8 cellular contexts compared by ENCODE assay signal in the genomic region with DNA sequence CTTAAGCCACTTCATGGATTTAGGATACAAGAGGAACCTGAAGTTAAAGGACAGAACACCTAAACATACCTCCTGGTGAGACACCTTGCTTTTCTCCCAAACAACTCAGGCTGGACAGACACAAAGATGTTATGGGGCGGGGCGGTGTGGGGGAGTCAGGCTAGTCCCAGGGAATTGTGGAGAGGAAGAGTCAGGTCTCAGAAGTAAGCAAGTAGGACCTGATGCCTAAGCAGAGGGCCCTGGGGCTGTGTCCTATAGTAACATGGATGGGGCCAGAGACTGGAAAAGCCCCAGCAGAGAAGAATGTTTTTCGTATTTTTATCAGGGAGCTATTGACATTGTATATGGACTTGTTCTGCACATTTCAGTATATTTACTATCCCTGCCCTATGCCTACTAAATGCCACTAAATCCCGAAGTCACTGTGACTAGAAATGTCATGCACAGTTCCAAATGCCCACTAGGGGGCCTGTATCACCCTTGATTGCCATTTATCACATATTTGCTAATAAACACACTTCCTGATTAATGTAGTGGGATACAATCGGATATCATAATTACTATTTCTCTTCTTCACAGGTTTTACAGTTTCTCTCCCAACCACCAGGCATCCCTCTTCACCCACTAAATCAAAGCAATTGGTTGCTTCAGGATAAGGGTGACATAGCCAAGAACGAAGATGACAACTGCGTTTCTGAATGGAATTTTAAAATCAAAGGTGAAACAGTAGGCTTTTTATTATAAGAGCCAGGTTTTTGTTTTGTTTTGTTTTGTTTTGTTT. TPM values are rescaled to one million over a fixed set of nuclear protein-coding genes. Genes with fewer than 3 reads are reported as not detected.
DNase-seq lines count a peak whose midpoint lies in the region; ATAC-seq and TF ChIP-seq lines count a peak whose summit lies in the region.

No MANE protein-coding gene starts in this region.

- H3K27me3 ChIP-seq in GM06990 (replicated peaks; ENCODE audit: control insufficient read depth, insufficient read depth, low read length), result no peaks in the 10 kb centered on the region
- no peaks in the 10 kb centered on the region for H3K27me3 ChIP-seq in Loucy (ENCODE audit: insufficient read depth, low read length, poor library complexity, severe bottlenecking)
- H3K27me3 ChIP-seq in muscle layer of duodenum (ENCODE audit: low read depth, low read length), result no peaks in the 10 kb centered on the region

- DNase-seq in GM06990 (ENCODE audit: extremely low read depth, insufficient read length) (peak; percentile 34), endothelial cell (ENCODE audit: low spot score) (peak; percentile 35), type B pancreatic cell (ENCODE audit: extremely low spot score, unreplicated experiment) (no peak)
- peak; percentile 59 for DNase-seq in activated CD4-positive, alpha-beta T cell treated with anti-CD3 and anti-CD28 coated beads, Interleukin-2, amount 10 ng/mL, durations not matched to agents 7 days and 5 days

- H4K20me1 ChIP-seq in Loucy (ENCODE audit: insufficient read depth, low read length, poor library complexity, severe bottlenecking), result no peaks in the 10 kb centered on the region

- no peak overlapping the region for H3K27ac ChIP-seq in muscle layer of duodenum (ENCODE audit: low read length)

- H2AFZ ChIP-seq in Loucy (ENCODE audit: low read length), result 0 out of 2 replicates have a peak overlapping the region, but pooled peaks have one; percentile 47

- POLR2A ChIA-PET in activated CD4-positive, alpha-beta T cell treated with anti-CD3 and anti-CD28 coated beads, Interleukin-2, amount 10 ng/mL, durations not matched to agents 7 days and 5 days (lab: Charles Lee), result no interaction called here

- H3F3A ChIP-seq in Loucy (ENCODE audit: low read depth), result no peaks in the 10 kb centered on the region

- no peaks in the 10 kb centered on the region for H3K9me2 ChIP-seq in Loucy (replicated peaks; ENCODE audit: low read depth, low read length)

- no peak overlapping the region for H3K4me3 Mint-ChIP-seq in activated CD4-positive, alpha-beta T cell treated with anti-CD3 and anti-CD28 coated beads, Interleukin-2, amount 10 ng/mL, durations not matched to agents 7 days and 5 days
- H3K4me3 Mint-ChIP-seq in endothelial cell (ENCODE audit: unreplicated experiment) (no peak overlapping the region), type B pancreatic cell (no peak overlapping the region)

- H3K9ac ChIP-seq in Loucy (ENCODE audit: low read depth, low read length, poor library complexity, severe bottlenecking), result no peak overlapping the region

- H3K4me1 Mint-ChIP-seq in activated CD4-positive, alpha-beta T cell treated with anti-CD3 and anti-CD28 coated beads, Interleukin-2, amount 10 ng/mL, durations not matched to agents 7 days and 5 days, result peaks cover 7% of the 10 kb centered on the region
- no peaks in the 10 kb centered on the region for H3K4me1 Mint-ChIP-seq in endothelial cell (ENCODE audit: unreplicated experiment)
- peaks cover under 1% of the 10 kb centered on the region for H3K4me1 Mint-ChIP-seq in type B pancreatic cell (ENCODE audit: unreplicated experiment)

- H3K27me3 Mint-ChIP-seq in activated CD4-positive, alpha-beta T cell treated with anti-CD3 and anti-CD28 coated beads, Interleukin-2, amount 10 ng/mL, durations not matched to agents 7 days and 5 days, result peaks cover 2% of the 10 kb centered on the region
- H3K27me3 Mint-ChIP-seq in endothelial cell (ENCODE audit: unreplicated experiment) (no peaks in the 10 kb centered on the region), type B pancreatic cell (no peaks in the 10 kb centered on the region)

- H3K4me2 ChIP-seq in Loucy (ENCODE audit: low read depth, low read length, poor library complexity, severe bottlenecking), result no peak overlapping the region

- no peaks in the 10 kb centered on the region for H3K4me1 ChIP-seq in Loucy (ENCODE audit: insufficient read depth, low read length, poor library complexity, severe bottlenecking)
- no peaks in the 10 kb centered on the region for H3K4me1 ChIP-seq in muscle layer of duodenum (ENCODE audit: control insufficient read depth in 1 of 2, insufficient read depth in 2 of 2, low read length in 2 of 2)

- H3K27ac Mint-ChIP-seq in activated CD4-positive, alpha-beta T cell treated with anti-CD3 and anti-CD28 coated beads, Interleukin-2, amount 10 ng/mL, durations not matched to agents 7 days and 5 days, result no peak overlapping the region
- H3K27ac Mint-ChIP-seq in endothelial cell (ENCODE audit: unreplicated experiment), result no peak overlapping the region
- no peak overlapping the region for H3K27ac Mint-ChIP-seq in type B pancreatic cell

- H3K36me3 ChIP-seq in GM06990 (ENCODE audit: control insufficient read depth, insufficient read depth, low read length), result no peaks in the 10 kb centered on the region
- H3K36me3 ChIP-seq in Loucy (ENCODE audit: insufficient read depth, low read length), result no peaks in the 10 kb centered on the region
- no peaks in the 10 kb centered on the region for H3K36me3 ChIP-seq in muscle layer of duodenum (ENCODE audit: control insufficient read depth in 1 of 2, insufficient read depth in 2 of 2, low read length in 2 of 2)

- H3K9me3 ChIP-seq in Loucy (ENCODE audit: insufficient read depth, low read depth, low read length) (no peaks in the 10 kb centered on the region), muscle layer of duodenum (ENCODE audit: control insufficient read depth in 1 of 2, low read length in 2 of 2) (no peaks in the 10 kb centered on the region)

- CTCF ChIA-PET in activated CD4-positive, alpha-beta T cell treated with anti-CD3 and anti-CD28 coated beads, Interleukin-2, amount 10 ng/mL, durations not matched to agents 7 days and 5 days (lab: Charles Lee), result interaction anchor here (0.7 to 2.6 kb wide), 5 partner anchors 11 to 159 kb away, joined by 3 to 20 read pairs (median 3); no protein-coding TSS in a partner anchor

- H3K36me3 Mint-ChIP-seq in activated CD4-positive, alpha-beta T cell treated with anti-CD3 and anti-CD28 coated beads, Interleukin-2, amount 10 ng/mL, durations not matched to agents 7 days and 5 days (ENCODE audit: low read depth), result no peaks in the 10 kb centered on the region
- H3K36me3 Mint-ChIP-seq in endothelial cell (ENCODE audit: low read depth, unreplicated experiment) (no peaks in the 10 kb centered on the region), type B pancreatic cell (no peaks in the 10 kb centered on the region)

- TF ChIP-seq CTCF in GM06990 (IDR thresholded peaks at IDR 0.05; ENCODE audit: insufficient read depth, low read length, poor library complexity, severe bottlenecking) (peak; percentile 76), Loucy (conservative IDR thresholded peaks at IDR 0.05; ENCODE audit: low read length) (peak; percentile 98), endothelial cell (IDR thresholded peaks at IDR 0.05; ENCODE audit: unreplicated experiment) (peak; percentile 91), type B pancreatic cell (conservative IDR thresholded peaks at IDR 0.05) (peak; percentile 93)

- no peaks in the 10 kb centered on the region for H3K9me3 Mint-ChIP-seq in activated CD4-positive, alpha-beta T cell treated with anti-CD3 and anti-CD28 coated beads, Interleukin-2, amount 10 ng/mL, durations not matched to agents 7 days and 5 days
- H3K9me3 Mint-ChIP-seq in endothelial cell (ENCODE audit: unreplicated experiment) (no peaks in the 10 kb centered on the region), type B pancreatic cell (no peaks in the 10 kb centered on the region)

- no peaks in the 10 kb centered on the region for H3K79me2 ChIP-seq in Loucy (ENCODE audit: insufficient read depth, low read length)

- peak; percentile 75 for ATAC-seq in GM21576 (IDR thresholded peaks at IDR 0.05; ENCODE audit: unreplicated experiment)
- ATAC-seq in HG02840 (IDR thresholded peaks at IDR 0.05; ENCODE audit: low FRiP score, unreplicated experiment), result no peak

- H3K4me3 ChIP-seq in GM06990 (replicated peaks; ENCODE audit: low read depth, low read length) (no peak overlapping the region), Loucy (ENCODE audit: low read length, poor library complexity, severe bottlenecking) (no peak overlapping the region), muscle layer of duodenum (ENCODE audit: low read depth in 1 of 2, low read length in 2 of 2) (peak overlapping the region; percentile 15 to 24)

RNA-seq across cellular contexts. Expression of a gene that starts 23.8 kb away (rescaled TPM):
- total RNA-seq in activated CD4-positive, alpha-beta T cell treated with anti-CD3 and anti-CD28 coated beads, Interleukin-2, amount 10 ng/mL, durations not matched to agents 7 days and 5 days, result 10 to 100 TPM in 1 of 2 experiments, 1 to 10 TPM in 1; 9.4 to 10.7 TPM
- 4.6 TPM for total RNA-seq in endothelial cell (ENCODE audit: unreplicated experiment)
- total RNA-seq in type B pancreatic cell (ENCODE audit: low replicate concordance), result 25.2 and 25.5 TPM in 2 replicates

RNA-seq across cellular contexts. Expression of a gene that starts 24.1 kb away (rescaled TPM):
- 10 to 100 TPM; 11.5 to 12.0 TPM for total RNA-seq in activated CD4-positive, alpha-beta T cell treated with anti-CD3 and anti-CD28 coated beads, Interleukin-2, amount 10 ng/mL, durations not matched to agents 7 days and 5 days
- total RNA-seq in endothelial cell (ENCODE audit: unreplicated experiment) (8.3 TPM), type B pancreatic cell (ENCODE audit: low replicate concordance) (9.2 and 12.5 TPM in 2 replicates)

Comparison
In these comparisons a context has a peak if more than half of its experiments do, and no peak if none do; other contexts are left out.
1. H3K4me3 ChIP-seq: peak in muscle layer of duodenum (2 of 2); none in GM06990 (single experiment) and Loucy (single experiment).
2. Peak in every context shown above with its lines, with median percentiles within 50 percentile points of each other: CTCF ChIP-seq.